Comparison of ENCODE assay signal across 22 cellular contexts in the genomic region with DNA sequence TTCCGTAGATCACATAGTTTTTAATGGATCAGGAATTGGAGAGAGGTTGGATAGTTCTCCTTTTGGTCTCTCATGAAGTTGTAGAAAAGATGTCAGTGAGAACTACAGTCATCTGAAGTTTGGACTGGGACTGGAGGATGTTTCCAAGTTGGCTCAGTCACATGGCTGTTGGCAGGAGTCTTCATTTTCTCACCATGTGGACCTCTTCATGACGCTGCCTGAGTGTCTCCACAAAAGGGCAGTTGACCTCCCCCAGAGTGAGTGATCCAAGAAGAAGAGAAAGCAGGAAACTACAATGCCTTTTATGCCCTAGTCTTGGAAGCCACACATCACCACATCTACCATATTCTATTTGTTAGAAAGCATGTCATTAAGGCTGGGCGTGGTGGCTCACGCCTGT.
DNase-seq lines count a peak whose midpoint lies in the region; ATAC-seq and TF ChIP-seq lines count a peak whose summit lies in the region.
"Had no signal": no experiment of that assay in that cellular context is flagged by ENCODE, and none has a peak within 500 bp of the region (broad histone marks: within the 10 kb centered on the region; RNA-seq: fewer than 3 reads in every experiment).

No MANE protein-coding gene starts in this region.

- BruUV-seq in Calu3 (replicated peaks; lab: Mats Ljungman, UMichigan) = no TSS peak

- no peak overlapping the region for H3K4me3 ChIP-seq in fibroblast of mammary gland (ENCODE audit: control insufficient read depth, low read depth, low read length)
- H3K4me3 ChIP-seq: A549; BLaER1 treated with 17β-estradiol and CSF1 and Interleukin-3, amounts not matched to agents 10 nM and 100 nM; GM12878 had no signal

- H3K27me3 Mint-ChIP-seq in Calu3 (ENCODE audit: unreplicated experiment) = peaks cover 8% of the 10 kb centered on the region
- H3K27me3 Mint-ChIP-seq: CD4-positive, alpha-beta T cell had no signal

- peak; percentile 47 to 68 for ATAC-seq in left cardiac atrium
- ATAC-seq in left ventricle myocardium superior = no peak
- ATAC-seq in HG03280 (IDR thresholded peaks at IDR 0.05; ENCODE audit: unreplicated experiment) = no peak
- ATAC-seq: A549; CD8-positive, alpha-beta T cell; GM12878 had no signal

- no peaks in the 10 kb centered on the region for H3K36me3 Mint-ChIP-seq in Calu3 (ENCODE audit: insufficient read depth, unreplicated experiment)
- H3K36me3 Mint-ChIP-seq: CD8-positive, alpha-beta T cell had no signal

- H3K4me1 Mint-ChIP-seq in Calu3 (ENCODE audit: low read depth, unreplicated experiment) = no peaks in the 10 kb centered on the region

- CTCF ChIA-PET in Calu3 (lab: Charles Lee) = no interaction called here

- no peak for DNase-seq in left cardiac atrium
- no peak for DNase-seq in left ventricle myocardium superior
- peak; percentile 20 for DNase-seq in NCI-H446 treated with DMSO at 0.1 percent for 48 hours (lab: John Stamatoyannopoulos, UW)
- peak; percentile 12 for DNase-seq in fibroblast of mammary gland (ENCODE audit: low read depth)
- no peak for DNase-seq in SW 1271 (lab: John Stamatoyannopoulos, UW)
- DNase-seq in Calu3 = no peak
- DNase-seq: AML-193; Caco-2; CD4-positive, alpha-beta T cell; CD8-positive, alpha-beta T cell; DMS 273 treated with DMSO at 0.1 percent for 48 hours; DMS153; DMS53; DMS79; DND-41; EL; GDM1 had no signal

- H3K27ac Mint-ChIP-seq in Calu3 (ENCODE audit: unreplicated experiment) = no peak overlapping the region
- H3K27ac Mint-ChIP-seq: B cell; CD4-positive, alpha-beta T cell; CD8-positive, alpha-beta T cell had no signal

- no peak for TF ChIP-seq CTCF in fibroblast of mammary gland (conservative IDR thresholded peaks at IDR 0.05; ENCODE audit: control insufficient read depth, insufficient read depth, low read depth, low read length)
- no peak for TF ChIP-seq CTCF in Calu3 (IDR thresholded peaks at IDR 0.05; ENCODE audit: unreplicated experiment)

- no peak overlapping the region for H3K4me3 Mint-ChIP-seq in Calu3 (ENCODE audit: low read depth, unreplicated experiment)
- H3K4me3 Mint-ChIP-seq: B cell; CD4-positive, alpha-beta T cell; CD8-positive, alpha-beta T cell had no signal

- intact Hi-C loops in left cardiac atrium (cut with DNase I) (no loop called here), left ventricle myocardium superior (cut with micrococcal nuclease) (no loop called here), Calu3 (cut with micrococcal nuclease; ENCODE audit: unreplicated experiment) (no loop called here)

- peaks cover 2% of the 10 kb centered on the region for H3K9me3 Mint-ChIP-seq in Calu3 (ENCODE audit: low read depth, unreplicated experiment)
- H3K9me3 Mint-ChIP-seq: CD8-positive, alpha-beta T cell had no signal

Comparison
In these comparisons a context has a peak if more than half of its experiments do, and no peak if none do; other contexts are left out.
1. ATAC-seq: peak in left cardiac atrium (2 of 2); none in left ventricle myocardium superior (single experiment) and HG03280 (single experiment).
2. DNase-seq: peak in NCI-H446 treated with DMSO at 0.1 percent for 48 hours (single experiment) and fibroblast of mammary gland (single experiment); none in left cardiac atrium (single experiment), left ventricle myocardium superior (single experiment), SW 1271 (0 of 2) and Calu3 (single experiment).